ENCODE assay signal across 1 cellular context in the genomic region with DNA sequence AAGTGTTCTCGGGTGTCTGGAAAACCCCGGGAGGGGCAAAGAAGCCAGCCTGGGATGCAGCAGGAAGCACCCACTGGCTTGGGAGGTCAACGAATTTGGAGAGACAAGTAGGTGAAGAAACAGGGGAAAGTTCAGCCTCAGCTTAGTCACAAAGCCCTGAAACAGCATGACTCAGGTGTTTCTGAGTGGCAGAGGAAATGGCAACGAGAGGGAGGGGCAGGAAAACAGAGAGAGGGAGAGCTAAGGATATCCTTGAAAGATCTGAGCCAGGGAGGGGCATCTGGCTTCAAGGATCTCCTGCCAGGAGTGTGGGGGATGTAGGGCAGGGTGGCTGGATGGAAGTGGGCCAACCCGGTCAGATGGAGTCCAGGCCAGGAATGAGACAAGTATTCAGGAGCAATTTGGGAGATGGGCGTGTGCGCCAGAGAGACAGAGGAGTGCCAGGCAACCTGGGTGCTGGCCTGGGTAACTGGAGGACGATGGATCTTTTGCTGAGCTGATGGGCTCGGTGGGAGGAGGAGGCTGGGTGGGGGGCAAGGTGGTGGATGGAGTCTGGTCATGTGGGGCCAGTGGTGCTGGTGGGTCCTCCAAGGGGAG.
TF ChIP-seq lines count a peak whose summit lies in the region.

No MANE protein-coding gene starts in this region.

TF ChIP-seq in HepG2, 621 proteins besides CTCF, POLR2A, EP300 and RAD21 (continued from another document and continues in another):
- TF ChIP-seq PRDM10 (CRISPR knock-in tag; IDR thresholded peaks at IDR 0.05; ENCODE audit: low read depth) (peak; percentile 60; the same call in 1 of the 2 replicates), ZBTB3 (CRISPR knock-in tag; IDR thresholded peaks at IDR 0.05; ENCODE audit: borderline replicate concordance, low read depth) (peak; percentile 27; the same call in 1 of the 2 replicates), FOXP4 (CRISPR knock-in tag; IDR thresholded peaks at IDR 0.05) (peak; percentile 68), ZNF572 (CRISPR knock-in tag; IDR thresholded peaks at IDR 0.05) (no peak), IRF2 (CRISPR knock-in tag; IDR thresholded peaks at IDR 0.05) (0 out of 2 replicates have a peak, but pooled peaks have one; percentile 40), DMAP1 (CRISPR knock-in tag; IDR thresholded peaks at IDR 0.05) (peak; percentile 68; the same call in 1 of the 2 replicates), SMAD3 (CRISPR knock-in tag; IDR thresholded peaks at IDR 0.05) (peak; percentile 45; the same call in 1 of the 2 replicates), MED1 (CRISPR knock-in tag; IDR thresholded peaks at IDR 0.05) (peak; percentile 91), ZNF597 (CRISPR knock-in tag; IDR thresholded peaks at IDR 0.05) (no peak), ZNF788 (CRISPR knock-in tag; IDR thresholded peaks at IDR 0.05; ENCODE audit: borderline replicate concordance) (peak; percentile 33; the same call in 1 of the 2 replicates), CENPX (CRISPR knock-in tag; IDR thresholded peaks at IDR 0.05) (no peak), FOXP1 (IDR thresholded peaks at IDR 0.05) (no peak), FOXP1 (CRISPR knock-in tag; IDR thresholded peaks at IDR 0.05) (peak; percentile 45), ZNF333 (CRISPR knock-in tag; IDR thresholded peaks at IDR 0.05; ENCODE audit: borderline replicate concordance) (0 out of 2 replicates have a peak, but pooled peaks have one; percentile 6), KDM1A (CRISPR knock-in tag; IDR thresholded peaks at IDR 0.05) (no peak; the same call in 1 of the 2 replicates), RARA (CRISPR knock-in tag; IDR thresholded peaks at IDR 0.05) (peak; percentile 81), ZNF639 (CRISPR knock-in tag; conservative IDR thresholded peaks at IDR 0.05) (no peak), MYNN (CRISPR knock-in tag; IDR thresholded peaks at IDR 0.05; ENCODE audit: low read depth) (peak; percentile 77; the same call in 1 of the 2 replicates), SIX4 (CRISPR knock-in tag; IDR thresholded peaks at IDR 0.05) (peak; percentile 28; the same call in 1 of the 2 replicates), ZBTB38 (CRISPR knock-in tag; IDR thresholded peaks at IDR 0.05) (0 out of 2 replicates have a peak, but pooled peaks have one; percentile 37), ZNF205 (CRISPR knock-in tag; IDR thresholded peaks at IDR 0.05) (0 out of 2 replicates have a peak, but pooled peaks have one; percentile 73), MZF1 (CRISPR knock-in tag; IDR thresholded peaks at IDR 0.05; ENCODE audit: borderline replicate concordance) (no peak), ZNF501 (CRISPR knock-in tag; IDR thresholded peaks at IDR 0.05) (peak; percentile 79), ZNF619 (CRISPR knock-in tag; IDR thresholded peaks at IDR 0.05) (0 out of 2 replicates have a peak, but pooled peaks have one; percentile 57), RORA (CRISPR knock-in tag; IDR thresholded peaks at IDR 0.05) (no peak), SMARCE1 (IDR thresholded peaks at IDR 0.05; ENCODE audit: borderline replicate concordance) (no peak), ZNF644 (CRISPR knock-in tag; IDR thresholded peaks at IDR 0.05; ENCODE audit: low read depth) (peak; percentile 41; the same call in 1 of the 2 replicates), SAP130 (CRISPR knock-in tag; IDR thresholded peaks at IDR 0.05; ENCODE audit: low read depth) (peak; percentile 84), SRSF4 (IDR thresholded peaks at IDR 0.05; ENCODE audit: low read depth, low read length, poor library complexity, severe bottlenecking) (no peak), FOXO1 (CRISPR knock-in tag; IDR thresholded peaks at IDR 0.05) (peak; percentile 76), NCOA2 (CRISPR knock-in tag; IDR thresholded peaks at IDR 0.05) (peak; percentile 79), ATF7-NPFF (CRISPR knock-in tag; IDR thresholded peaks at IDR 0.05; ENCODE audit: low read depth) (0 out of 2 replicates have a peak, but pooled peaks have one; percentile 56)
- TF ChIP-seq, protein P1, sequence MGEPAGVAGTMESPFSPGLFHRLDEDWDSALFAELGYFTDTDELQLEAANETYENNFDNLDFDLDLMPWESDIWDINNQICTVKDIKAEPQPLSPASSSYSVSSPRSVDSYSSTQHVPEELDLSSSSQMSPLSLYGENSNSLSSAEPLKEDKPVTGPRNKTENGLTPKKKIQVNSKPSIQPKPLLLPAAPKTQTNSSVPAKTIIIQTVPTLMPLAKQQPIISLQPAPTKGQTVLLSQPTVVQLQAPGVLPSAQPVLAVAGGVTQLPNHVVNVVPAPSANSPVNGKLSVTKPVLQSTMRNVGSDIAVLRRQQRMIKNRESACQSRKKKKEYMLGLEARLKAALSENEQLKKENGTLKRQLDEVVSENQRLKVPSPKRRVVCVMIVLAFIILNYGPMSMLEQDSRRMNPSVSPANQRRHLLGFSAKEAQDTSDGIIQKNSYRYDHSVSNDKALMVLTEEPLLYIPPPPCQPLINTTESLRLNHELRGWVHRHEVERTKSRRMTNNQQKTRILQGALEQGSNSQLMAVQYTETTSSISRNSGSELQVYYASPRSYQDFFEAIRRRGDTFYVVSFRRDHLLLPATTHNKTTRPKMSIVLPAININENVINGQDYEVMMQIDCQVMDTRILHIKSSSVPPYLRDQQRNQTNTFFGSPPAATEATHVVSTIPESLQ (CRISPR knock-in tag; conservative IDR thresholded peaks at IDR 0.05): 0 out of 2 replicates have a peak, but pooled peaks have one; percentile 43
- TF ChIP-seq, protein P2, sequence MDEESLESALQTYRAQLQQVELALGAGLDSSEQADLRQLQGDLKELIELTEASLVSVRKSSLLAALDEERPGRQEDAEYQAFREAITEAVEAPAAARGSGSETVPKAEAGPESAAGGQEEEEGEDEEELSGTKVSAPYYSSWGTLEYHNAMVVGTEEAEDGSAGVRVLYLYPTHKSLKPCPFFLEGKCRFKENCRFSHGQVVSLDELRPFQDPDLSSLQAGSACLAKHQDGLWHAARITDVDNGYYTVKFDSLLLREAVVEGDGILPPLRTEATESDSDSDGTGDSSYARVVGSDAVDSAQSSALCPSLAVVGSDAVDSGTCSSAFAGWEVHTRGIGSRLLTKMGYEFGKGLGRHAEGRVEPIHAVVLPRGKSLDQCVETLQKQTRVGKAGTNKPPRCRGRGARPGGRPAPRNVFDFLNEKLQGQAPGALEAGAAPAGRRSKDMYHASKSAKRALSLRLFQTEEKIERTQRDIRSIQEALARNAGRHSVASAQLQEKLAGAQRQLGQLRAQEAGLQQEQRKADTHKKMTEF (CRISPR knock-in tag; IDR thresholded peaks at IDR 0.05): peak; percentile 71
- TF ChIP-seq, protein P3, sequence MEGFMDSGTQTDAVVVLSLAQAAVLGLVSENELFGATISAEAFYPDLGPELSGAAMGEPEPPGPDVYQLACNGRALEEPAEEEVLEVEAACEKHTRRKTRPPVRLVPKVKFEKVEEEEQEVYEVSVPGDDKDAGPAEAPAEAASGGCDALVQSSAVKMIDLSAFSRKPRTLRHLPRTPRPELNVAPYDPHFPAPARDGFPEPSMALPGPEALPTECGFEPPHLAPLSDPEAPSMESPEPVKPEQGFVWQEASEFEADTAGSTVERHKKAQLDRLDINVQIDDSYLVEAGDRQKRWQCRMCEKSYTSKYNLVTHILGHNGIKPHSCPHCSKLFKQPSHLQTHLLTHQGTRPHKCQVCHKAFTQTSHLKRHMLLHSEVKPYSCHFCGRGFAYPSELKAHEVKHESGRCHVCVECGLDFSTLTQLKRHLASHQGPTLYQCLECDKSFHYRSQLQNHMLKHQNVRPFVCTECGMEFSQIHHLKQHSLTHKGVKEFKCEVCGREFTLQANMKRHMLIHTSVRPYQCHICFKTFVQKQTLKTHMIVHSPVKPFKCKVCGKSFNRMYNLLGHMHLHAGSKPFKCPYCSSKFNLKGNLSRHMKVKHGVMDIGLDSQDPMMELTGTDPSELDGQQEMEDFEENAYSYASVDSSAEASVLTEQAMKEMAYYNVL (CRISPR knock-in tag; IDR thresholded peaks at IDR 0.05; ENCODE audit: borderline replicate concordance): 0 out of 2 replicates have a peak, but pooled peaks have one; percentile 6
- TF ChIP-seq, protein P4, sequence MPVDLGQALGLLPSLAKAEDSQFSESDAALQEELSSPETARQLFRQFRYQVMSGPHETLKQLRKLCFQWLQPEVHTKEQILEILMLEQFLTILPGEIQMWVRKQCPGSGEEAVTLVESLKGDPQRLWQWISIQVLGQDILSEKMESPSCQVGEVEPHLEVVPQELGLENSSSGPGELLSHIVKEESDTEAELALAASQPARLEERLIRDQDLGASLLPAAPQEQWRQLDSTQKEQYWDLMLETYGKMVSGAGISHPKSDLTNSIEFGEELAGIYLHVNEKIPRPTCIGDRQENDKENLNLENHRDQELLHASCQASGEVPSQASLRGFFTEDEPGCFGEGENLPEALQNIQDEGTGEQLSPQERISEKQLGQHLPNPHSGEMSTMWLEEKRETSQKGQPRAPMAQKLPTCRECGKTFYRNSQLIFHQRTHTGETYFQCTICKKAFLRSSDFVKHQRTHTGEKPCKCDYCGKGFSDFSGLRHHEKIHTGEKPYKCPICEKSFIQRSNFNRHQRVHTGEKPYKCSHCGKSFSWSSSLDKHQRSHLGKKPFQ (CRISPR knock-in tag; IDR thresholded peaks at IDR 0.05; ENCODE audit: insufficient replicate concordance): peak; percentile 32
- TF ChIP-seq, protein P5, sequence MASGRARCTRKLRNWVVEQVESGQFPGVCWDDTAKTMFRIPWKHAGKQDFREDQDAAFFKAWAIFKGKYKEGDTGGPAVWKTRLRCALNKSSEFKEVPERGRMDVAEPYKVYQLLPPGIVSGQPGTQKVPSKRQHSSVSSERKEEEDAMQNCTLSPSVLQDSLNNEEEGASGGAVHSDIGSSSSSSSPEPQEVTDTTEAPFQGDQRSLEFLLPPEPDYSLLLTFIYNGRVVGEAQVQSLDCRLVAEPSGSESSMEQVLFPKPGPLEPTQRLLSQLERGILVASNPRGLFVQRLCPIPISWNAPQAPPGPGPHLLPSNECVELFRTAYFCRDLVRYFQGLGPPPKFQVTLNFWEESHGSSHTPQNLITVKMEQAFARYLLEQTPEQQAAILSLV (CRISPR knock-in tag; IDR thresholded peaks at IDR 0.05; ENCODE audit: borderline replicate concordance): 0 out of 2 replicates have a peak, but pooled peaks have one; percentile 45
- TF ChIP-seq, protein P6, sequence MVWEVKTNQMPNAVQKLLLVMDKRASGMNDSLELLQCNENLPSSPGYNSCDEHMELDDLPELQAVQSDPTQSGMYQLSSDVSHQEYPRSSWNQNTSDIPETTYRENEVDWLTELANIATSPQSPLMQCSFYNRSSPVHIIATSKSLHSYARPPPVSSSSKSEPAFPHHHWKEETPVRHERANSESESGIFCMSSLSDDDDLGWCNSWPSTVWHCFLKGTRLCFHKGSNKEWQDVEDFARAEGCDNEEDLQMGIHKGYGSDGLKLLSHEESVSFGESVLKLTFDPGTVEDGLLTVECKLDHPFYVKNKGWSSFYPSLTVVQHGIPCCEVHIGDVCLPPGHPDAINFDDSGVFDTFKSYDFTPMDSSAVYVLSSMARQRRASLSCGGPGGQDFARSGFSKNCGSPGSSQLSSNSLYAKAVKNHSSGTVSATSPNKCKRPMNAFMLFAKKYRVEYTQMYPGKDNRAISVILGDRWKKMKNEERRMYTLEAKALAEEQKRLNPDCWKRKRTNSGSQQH (CRISPR knock-in tag; IDR thresholded peaks at IDR 0.05; ENCODE audit: low read depth): peak; percentile 34; the same call in 1 of the 2 replicates
